39 cellular contexts compared by ENCODE assay signal in genomic region chr5:6184481-6184880, GRCh38.
"Had no signal": no experiment of that assay in that cellular context is flagged by ENCODE, and none has a peak within 500 bp of the region (broad histone marks: within the 10 kb centered on the region; RNA-seq: fewer than 3 reads in every experiment).

No MANE protein-coding gene starts in this region.

- H3K4me1 ChIP-seq: adrenal gland, ascending aorta, body of pancreas, breast epithelium had no signal

- H3K4me3 Mint-ChIP-seq: activated naive CD4-positive, alpha-beta T cell treated with anti-CD3 and anti-CD28 coated beads for 36 hours; activated naive CD4-positive, alpha-beta T cell treated with anti-CD3 and anti-CD28 coated beads, Interleukin-2, amount 10 ng/mL, durations not matched to agents 7 days and 5 days; activated naive CD4-positive, alpha-beta T cell treated with anti-CD3 and anti-CD28 coated beads, Interleukin-2, amount 50 U/mL, for 24 hours; activated naive CD8-positive, alpha-beta T cell; activated naive CD8-positive, alpha-beta T cell treated with anti-CD3 and anti-CD28 coated beads for 36 hours; activated naive CD8-positive, alpha-beta T cell treated with anti-CD3 and anti-CD28 coated beads, Interleukin-2, amount 10 ng/mL, durations not matched to agents 7 days and 5 days; activated naive CD8-positive, alpha-beta T cell treated with anti-CD3 and anti-CD28 coated beads, Interleukin-2, amount 50 U/mL, for 24 hours; activated T-cell treated with anti-CD3 and anti-CD28 coated beads, Interleukin-2, amount 50 U/mL, for 24 hours; activated T-cell treated with anti-CD3 and anti-CD28 coated beads, Interleukin-2, amount 50 U/mL, for 4 hours; activated T-cell treated with anti-CD3 and anti-CD28 coated beads, Interleukin-2, amount 50 U/mL, for 72 hours; activated T-helper 1 cell treated with anti-CD3 and anti-CD28 coated beads, Interleukin-12 subunit alpha, Interleukin-12 subunit beta, Interleukin-2, Interleukin-4 antibody, amounts not matched to agents 30 ng/mL and 10 ng/mL and 1 ng/mL, durations not matched to agents 14 hours and 24 hours and 36 hours; activated T-helper 17 cell treated with anti-CD3 and anti-CD28 coated beads, Interleukin-2, amount 50 U/mL, for 72 hours; brain; central memory CD8-positive, alpha-beta T cell had no signal

- H3K27ac Mint-ChIP-seq: activated naive CD4-positive, alpha-beta T cell treated with anti-CD3 and anti-CD28 coated beads for 36 hours; activated naive CD4-positive, alpha-beta T cell treated with anti-CD3 and anti-CD28 coated beads, Interleukin-2, amount 10 ng/mL, durations not matched to agents 7 days and 5 days; activated naive CD4-positive, alpha-beta T cell treated with anti-CD3 and anti-CD28 coated beads, Interleukin-2, amount 50 U/mL, for 24 hours; activated naive CD4-positive, alpha-beta T cell treated with anti-CD3 and anti-CD28 coated beads, Interleukin-2, amount 50 U/mL, for 72 hours; activated naive CD8-positive, alpha-beta T cell; activated naive CD8-positive, alpha-beta T cell treated with anti-CD3 and anti-CD28 coated beads for 36 hours; activated naive CD8-positive, alpha-beta T cell treated with anti-CD3 and anti-CD28 coated beads, Interleukin-2, amount 10 ng/mL, durations not matched to agents 7 days and 5 days; activated naive CD8-positive, alpha-beta T cell treated with anti-CD3 and anti-CD28 coated beads, Interleukin-2, amount 50 U/mL, for 24 hours; activated T-cell treated with anti-CD3 and anti-CD28 coated beads, Interleukin-2, amount 50 U/mL, for 24 hours; activated T-cell treated with anti-CD3 and anti-CD28 coated beads, Interleukin-2, amount 50 U/mL, for 72 hours; activated T-helper 1 cell treated with anti-CD3 and anti-CD28 coated beads, Interleukin-12 subunit alpha, Interleukin-12 subunit beta, Interleukin-2, Interleukin-4 antibody, amounts not matched to agents 30 ng/mL and 10 ng/mL and 1 ng/mL, durations not matched to agents 14 hours and 24 hours and 36 hours; activated T-helper 17 cell treated with anti-CD3 and anti-CD28 coated beads, Interleukin-2, amount 50 U/mL, for 72 hours; activated T-helper 2 cell treated with anti-CD3 and anti-CD28 coated beads, Interferon-gamma antibody, Interleukin-2, Interleukin-4, amounts not matched to agents 10 μg/mL and 5 μg/mL and 100 μg/mL, durations not matched to agents 14 hours and 24 hours and 36 hours; brain had no signal

- H3K9me3 ChIP-seq: adrenal gland, ascending aorta, body of pancreas, breast epithelium had no signal

- H3K27ac ChIP-seq: adrenal gland, ascending aorta, body of pancreas, brain microvascular endothelial cell, breast epithelium, cardiac muscle cell had no signal

- ATAC-seq: activated naive CD4-positive, alpha-beta T cell treated with anti-CD3 and anti-CD28 coated beads, Interleukin-2, amount 50 U/mL, for 72 hours; activated naive CD8-positive, alpha-beta T cell treated with anti-CD3 and anti-CD28 coated beads, Interleukin-2, amount 50 U/mL, for 24 hours; activated T-cell treated with anti-CD3 and anti-CD28 coated beads, Interleukin-2, amount 50 U/mL, for 4 hours; activated T-cell treated with anti-CD3 and anti-CD28 coated beads, Interleukin-2, amount 50 U/mL, for 72 hours; activated T-helper 17 cell treated with anti-CD3 and anti-CD28 coated beads, Interleukin-2, amount 50 U/mL, for 72 hours; body of pancreas had no signal

- H3K27me3 Mint-ChIP-seq: activated naive CD4-positive, alpha-beta T cell treated with anti-CD3 and anti-CD28 coated beads, Interleukin-2, amount 10 ng/mL, durations not matched to agents 7 days and 5 days; activated naive CD8-positive, alpha-beta T cell treated with anti-CD3 and anti-CD28 coated beads, Interleukin-2, amount 10 ng/mL, durations not matched to agents 7 days and 5 days; activated T-cell treated with anti-CD3 and anti-CD28 coated beads, Interleukin-2, amount 50 U/mL, for 24 hours had no signal

- H3K36me3 Mint-ChIP-seq: activated naive CD4-positive, alpha-beta T cell treated with anti-CD3 and anti-CD28 coated beads, Interleukin-2, amount 10 ng/mL, durations not matched to agents 7 days and 5 days; activated naive CD4-positive, alpha-beta T cell treated with anti-CD3 and anti-CD28 coated beads, Interleukin-2, amount 50 U/mL, for 24 hours; activated naive CD4-positive, alpha-beta T cell treated with anti-CD3 and anti-CD28 coated beads, Interleukin-2, amount 50 U/mL, for 72 hours; activated naive CD8-positive, alpha-beta T cell; activated naive CD8-positive, alpha-beta T cell treated with anti-CD3 and anti-CD28 coated beads, Interleukin-2, amount 10 ng/mL, durations not matched to agents 7 days and 5 days; brain had no signal

- H3K36me3 ChIP-seq: adrenal gland, ascending aorta, brain microvascular endothelial cell, breast epithelium, cardiac muscle cell had no signal

- H3K9me3 Mint-ChIP-seq: activated naive CD4-positive, alpha-beta T cell treated with anti-CD3 and anti-CD28 coated beads for 36 hours; activated naive CD4-positive, alpha-beta T cell treated with anti-CD3 and anti-CD28 coated beads, Interleukin-2, amount 10 ng/mL, durations not matched to agents 7 days and 5 days; activated naive CD4-positive, alpha-beta T cell treated with anti-CD3 and anti-CD28 coated beads, Interleukin-2, amount 50 U/mL, for 24 hours; activated naive CD8-positive, alpha-beta T cell treated with anti-CD3 and anti-CD28 coated beads for 36 hours; activated naive CD8-positive, alpha-beta T cell treated with anti-CD3 and anti-CD28 coated beads, Interleukin-2, amount 10 ng/mL, durations not matched to agents 7 days and 5 days; activated naive CD8-positive, alpha-beta T cell treated with anti-CD3 and anti-CD28 coated beads, Interleukin-2, amount 50 U/mL, for 24 hours; activated T-cell treated with anti-CD3 and anti-CD28 coated beads, Interleukin-2, amount 50 U/mL, for 24 hours; activated T-cell treated with anti-CD3 and anti-CD28 coated beads, Interleukin-2, amount 50 U/mL, for 4 hours; activated T-cell treated with anti-CD3 and anti-CD28 coated beads, Interleukin-2, amount 50 U/mL, for 72 hours; activated T-helper 1 cell treated with anti-CD3 and anti-CD28 coated beads, Interleukin-12 subunit alpha, Interleukin-12 subunit beta, Interleukin-2, Interleukin-4 antibody, amounts not matched to agents 30 ng/mL and 10 ng/mL and 1 ng/mL, durations not matched to agents 14 hours and 24 hours and 36 hours; activated T-helper 17 cell treated with anti-CD3 and anti-CD28 coated beads, Interleukin-2, amount 50 U/mL, for 72 hours; activated T-helper 2 cell treated with anti-CD3 and anti-CD28 coated beads, Interferon-gamma antibody, Interleukin-2, Interleukin-4, amounts not matched to agents 10 μg/mL and 5 μg/mL and 100 μg/mL, durations not matched to agents 14 hours and 24 hours and 36 hours; central memory CD8-positive, alpha-beta T cell had no signal

- H3K4me1 Mint-ChIP-seq: activated naive CD4-positive, alpha-beta T cell treated with anti-CD3 and anti-CD28 coated beads, Interleukin-2, amount 10 ng/mL, durations not matched to agents 7 days and 5 days; activated naive CD4-positive, alpha-beta T cell treated with anti-CD3 and anti-CD28 coated beads, Interleukin-2, amount 50 U/mL, for 24 hours; activated naive CD8-positive, alpha-beta T cell treated with anti-CD3 and anti-CD28 coated beads for 36 hours; activated naive CD8-positive, alpha-beta T cell treated with anti-CD3 and anti-CD28 coated beads, Interleukin-2, amount 10 ng/mL, durations not matched to agents 7 days and 5 days; activated naive CD8-positive, alpha-beta T cell treated with anti-CD3 and anti-CD28 coated beads, Interleukin-2, amount 50 U/mL, for 24 hours; activated T-helper 17 cell treated with anti-CD3 and anti-CD28 coated beads, Interleukin-2, amount 50 U/mL, for 72 hours; central memory CD8-positive, alpha-beta T cell had no signal

- H3K27me3 ChIP-seq: adrenal gland, ascending aorta, body of pancreas, brain microvascular endothelial cell, breast epithelium, cardiac muscle cell had no signal

- H3K4me3 ChIP-seq: adrenal gland, ascending aorta, body of pancreas, breast epithelium, cardiac muscle cell had no signal

- DNase-seq: activated effector memory CD4-positive, alpha-beta T cell treated with anti-CD3 and anti-CD28 coated beads, Interleukin-2, amount 50 U/mL, for 16 hours; activated effector memory CD4-positive, alpha-beta T cell treated with Interleukin-2 at 50 U/mL for 16 hours; activated gamma-delta T cell; activated gamma-delta T cell treated with Interleukin-2 at 50 U/mL for 16 hours; activated naive CD4-positive, alpha-beta T cell; activated naive CD4-positive, alpha-beta T cell treated with anti-CD3 and anti-CD28 coated beads for 36 hours; activated naive CD4-positive, alpha-beta T cell treated with anti-CD3 and anti-CD28 coated beads, Interleukin-2, amount 10 ng/mL, durations not matched to agents 7 days and 5 days; activated naive CD4-positive, alpha-beta T cell treated with anti-CD3 and anti-CD28 coated beads, Interleukin-2, amount 50 U/mL, for 16 hours; activated naive CD4-positive, alpha-beta T cell treated with Interleukin-2 at 50 U/mL for 16 hours; activated naive CD8-positive, alpha-beta T cell treated with anti-CD3 and anti-CD28 coated beads for 36 hours; activated naive CD8-positive, alpha-beta T cell treated with anti-CD3 and anti-CD28 coated beads, Interleukin-2, amount 10 ng/mL, durations not matched to agents 7 days and 5 days; activated naive CD8-positive, alpha-beta T cell treated with anti-CD3 and anti-CD28 coated beads, Interleukin-2, amount 50 U/mL, for 24 hours; activated T-cell treated with anti-CD3 and anti-CD28 coated beads for 4 hours; activated T-cell treated with anti-CD3 and anti-CD28 coated beads, Interleukin-2, amount 50 U/mL, for 1 hour; activated T-cell treated with anti-CD3 and anti-CD28 coated beads, Interleukin-2, amount 50 U/mL, for 24 hours; activated T-cell treated with anti-CD3 and anti-CD28 coated beads, Interleukin-2, amount 50 U/mL, for 4 hours; activated T-cell treated with anti-CD3 and anti-CD28 coated beads, Interleukin-2, amount 50 U/mL, for 48 hours; activated T-cell treated with anti-CD3 and anti-CD28 coated beads, Interleukin-2, amount 50 U/mL, for 72 hours; adrenal gland; amniotic stem cell; amygdala; anterior cingulate cortex; aorta; body of pancreas; brain microvascular endothelial cell; caudate nucleus; central memory CD4-positive, alpha-beta T cell; cerebellar nuclear complex had no signal
